In the genomic region with DNA sequence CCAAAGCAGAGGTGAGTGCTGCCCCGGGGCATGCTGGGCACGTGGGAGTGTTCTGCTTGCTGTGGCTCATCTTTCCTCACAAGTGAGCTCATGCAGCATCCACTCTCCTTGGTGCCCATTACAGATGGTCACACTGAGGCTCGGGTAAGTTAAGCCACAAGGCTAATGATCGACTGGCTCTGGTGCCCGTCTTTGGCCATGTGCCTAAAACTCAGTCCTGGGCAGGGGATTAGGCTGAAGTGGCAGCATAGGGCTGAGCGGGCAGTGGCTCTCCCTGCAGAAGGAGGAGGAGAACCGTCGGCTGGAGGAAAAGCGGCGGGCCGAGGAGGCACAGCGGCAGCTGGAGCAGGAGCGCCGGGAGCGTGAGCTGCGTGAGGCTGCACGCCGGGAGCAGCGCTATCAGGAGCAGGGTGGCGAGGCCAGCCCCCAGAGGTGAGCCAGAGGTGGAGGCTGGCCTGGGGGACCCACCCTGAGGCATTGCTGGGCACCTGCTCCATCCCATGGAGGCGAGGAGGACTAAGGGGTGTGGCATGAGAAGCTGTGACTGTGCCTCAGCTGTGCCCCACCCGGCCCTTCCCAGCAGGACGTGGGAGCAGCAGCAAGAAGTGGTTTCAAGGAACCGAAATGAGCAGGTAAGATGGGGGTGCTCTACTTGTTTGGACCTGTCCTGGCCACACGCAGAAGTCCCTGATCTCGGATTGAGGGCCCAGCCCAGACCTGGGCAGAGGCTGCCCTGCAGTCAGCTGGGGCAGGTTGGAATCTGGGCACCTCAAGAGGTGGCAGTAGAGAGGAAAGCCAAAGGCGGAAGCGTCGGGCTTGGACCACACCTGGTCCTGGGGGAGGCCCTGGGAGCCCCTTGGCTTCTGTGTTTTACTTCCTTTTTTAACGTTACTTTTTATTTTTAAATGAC, we compare ENCODE assay signal across 13 cellular contexts. TPM values are rescaled to one million over a fixed set of nuclear protein-coding genes. Genes with fewer than 3 reads are reported as not detected.
DNase-seq lines count a peak whose midpoint lies in the region; ATAC-seq, FAIRE-seq and TF ChIP-seq lines count a peak whose summit lies in the region.
"Had no signal": no experiment of that assay in that cellular context is flagged by ENCODE, and none has a peak within 500 bp of the region (broad histone marks: within the 10 kb centered on the region; RNA-seq: fewer than 3 reads in every experiment).

No MANE protein-coding gene starts in this region.

- TF ChIP-seq CTCF in GM06990 (IDR thresholded peaks at IDR 0.05; ENCODE audit: insufficient read depth, low read length, poor library complexity, severe bottlenecking) (peak; percentile 21), bronchial epithelial cell (IDR thresholded peaks at IDR 0.05; ENCODE audit: insufficient read depth, low read length, severe bottlenecking) (peak; percentile 1)

- H3K4me2 ChIP-seq in neuronal stem cell (ENCODE audit: insufficient read depth, low read length, poor library complexity, severe bottlenecking): no peak overlapping the region

- peak overlapping the region; percentile 6 for H3K14ac ChIP-seq in neuronal stem cell (ENCODE audit: low read length)

- peaks cover 43% of the 10 kb centered on the region for H3K36me3 Mint-ChIP-seq in activated T-helper 1 cell treated with anti-CD3 and anti-CD28 coated beads, Interleukin-12 subunit alpha, Interleukin-12 subunit beta, Interleukin-2, Interleukin-4 antibody, amounts not matched to agents 30 ng/mL and 10 ng/mL and 1 ng/mL, durations not matched to agents 14 hours and 24 hours and 36 hours (ENCODE audit: low read depth)

- no peak overlapping the region for H2AFZ ChIP-seq in neuronal stem cell (ENCODE audit: low read length)

- no peak overlapping the region for H2BK12ac ChIP-seq in neuronal stem cell (ENCODE audit: low read length)

- no peak overlapping the region for H2BK120ac ChIP-seq in neuronal stem cell (ENCODE audit: low read depth, low read length)

- no peak overlapping the region for H3K23ac ChIP-seq in neuronal stem cell (ENCODE audit: low read depth, low read length, poor library complexity)

- no peaks in the 10 kb centered on the region for H3K4me1 ChIP-seq in neuronal stem cell (ENCODE audit: control insufficient read depth in 2 of 2, insufficient read depth in 1 of 2, low read depth in 1 of 2, low read length in 2 of 2)

- H3K27ac ChIP-seq in neuronal stem cell (replicated peaks; ENCODE audit: low read length): no peak overlapping the region

- H2AK5ac ChIP-seq in neuronal stem cell (ENCODE audit: low read depth, low read length): no peak overlapping the region

- H2BK15ac ChIP-seq in neuronal stem cell (ENCODE audit: low read length): no peak overlapping the region

- H3K4me3 Mint-ChIP-seq in activated T-helper 1 cell treated with anti-CD3 and anti-CD28 coated beads, Interleukin-12 subunit alpha, Interleukin-12 subunit beta, Interleukin-2, Interleukin-4 antibody, amounts not matched to agents 30 ng/mL and 10 ng/mL and 1 ng/mL, durations not matched to agents 14 hours and 24 hours and 36 hours: no peak overlapping the region

- no peak overlapping the region for H4K91ac ChIP-seq in neuronal stem cell (ENCODE audit: low read depth, low read length, poor library complexity)

- H3K27me3 ChIP-seq in GM06990 (replicated peaks; ENCODE audit: control insufficient read depth, insufficient read depth, low read length) (no peaks in the 10 kb centered on the region), bronchial epithelial cell (ENCODE audit: control insufficient read depth, insufficient read depth, low read length) (no peaks in the 10 kb centered on the region), neuronal stem cell (ENCODE audit: control insufficient read depth in 3 of 3, insufficient read depth in 3 of 3, low read depth in 1 of 3, low read length in 3 of 3) (no peaks in the 10 kb centered on the region)

- no peak overlapping the region for H3K27ac Mint-ChIP-seq in activated T-helper 1 cell treated with anti-CD3 and anti-CD28 coated beads, Interleukin-12 subunit alpha, Interleukin-12 subunit beta, Interleukin-2, Interleukin-4 antibody, amounts not matched to agents 30 ng/mL and 10 ng/mL and 1 ng/mL, durations not matched to agents 14 hours and 24 hours and 36 hours

- FAIRE-seq in bronchial epithelial cell (lab: Jason Lieb, UNC) (peak; percentile 47), GM12892 (lab: Jason Lieb, UNC) (no peak)

- no peak overlapping the region for H3K18ac ChIP-seq in neuronal stem cell (ENCODE audit: low read length)

- peaks cover 4% of the 10 kb centered on the region for H3K79me1 ChIP-seq in neuronal stem cell (ENCODE audit: low read depth, low read length)

- intact Hi-C loops in activated T-helper 1 cell treated with anti-CD3 and anti-CD28 coated beads, Interleukin-12 subunit alpha, Interleukin-12 subunit beta, Interleukin-2, Interleukin-4 antibody, amounts not matched to agents 30 ng/mL and 10 ng/mL and 1 ng/mL, durations not matched to agents 14 hours and 24 hours and 36 hours (cut with micrococcal nuclease): no loop called here

- H3K4me1 Mint-ChIP-seq in activated T-helper 1 cell treated with anti-CD3 and anti-CD28 coated beads, Interleukin-12 subunit alpha, Interleukin-12 subunit beta, Interleukin-2, Interleukin-4 antibody, amounts not matched to agents 30 ng/mL and 10 ng/mL and 1 ng/mL, durations not matched to agents 14 hours and 24 hours and 36 hours (ENCODE audit: low read depth): no peaks in the 10 kb centered on the region

- peak overlapping the region; percentile 50 for H3K9ac ChIP-seq in neuronal stem cell (ENCODE audit: low read depth, low read length, poor library complexity)

- no CpG with 5 or more reads among the region's 30 CpGs for WGBS in neuronal stem cell (ENCODE audit: extremely low coverage in 2 of 2, insufficient read length in 2 of 2, insufficient replicate concordance in 1 of 2), 2 donors

- H3K4ac ChIP-seq in neuronal stem cell (ENCODE audit: low read length): peak overlapping the region; percentile 31

- H3K9me3 Mint-ChIP-seq in activated T-helper 1 cell treated with anti-CD3 and anti-CD28 coated beads, Interleukin-12 subunit alpha, Interleukin-12 subunit beta, Interleukin-2, Interleukin-4 antibody, amounts not matched to agents 30 ng/mL and 10 ng/mL and 1 ng/mL, durations not matched to agents 14 hours and 24 hours and 36 hours: no peaks in the 10 kb centered on the region

- peak; percentile 27 for ATAC-seq in HG02885 (IDR thresholded peaks at IDR 0.05; ENCODE audit: poor library complexity, unreplicated experiment)

- H3K4me3 ChIP-seq in GM06990 (replicated peaks; ENCODE audit: low read depth, low read length) (no peak overlapping the region), bronchial epithelial cell (ENCODE audit: low read depth, low read length) (no peak overlapping the region), neuronal stem cell (ENCODE audit: low read length in 2 of 2) (no peak overlapping the region)

- no peaks in the 10 kb centered on the region for H3K27me3 Mint-ChIP-seq in activated T-helper 1 cell treated with anti-CD3 and anti-CD28 coated beads, Interleukin-12 subunit alpha, Interleukin-12 subunit beta, Interleukin-2, Interleukin-4 antibody, amounts not matched to agents 30 ng/mL and 10 ng/mL and 1 ng/mL, durations not matched to agents 14 hours and 24 hours and 36 hours (ENCODE audit: insufficient read depth)

- no peaks in the 10 kb centered on the region for H3K9me3 ChIP-seq in neuronal stem cell (replicated peaks in 1 of 2; ENCODE audit: control insufficient read depth in 2 of 2, insufficient read depth in 1 of 2, low read depth in 1 of 2, low read length in 2 of 2)

- H2BK5ac ChIP-seq in neuronal stem cell (ENCODE audit: low read length): no peak overlapping the region

- peak overlapping the region; percentile 17 for H4K8ac ChIP-seq in neuronal stem cell (ENCODE audit: low read depth, low read length)

- TF ChIP-seq POLR2A in GM12892 (IDR thresholded peaks at IDR 0.05; ENCODE audit: low read depth, low read length): no peak

- H3K36me3 ChIP-seq in GM06990 (ENCODE audit: control insufficient read depth, insufficient read depth, low read length) (peaks cover 50% of the 10 kb centered on the region), bronchial epithelial cell (ENCODE audit: control insufficient read depth, insufficient read depth, low read length) (peaks cover 34% of the 10 kb centered on the region), neuronal stem cell (replicated peaks in 1 of 2; ENCODE audit: control insufficient read depth in 2 of 2, insufficient read depth in 2 of 2, low read length in 2 of 2) (peaks cover 47 to 95% of the 10 kb centered on the region in 2 donors)

- no peak for DNase-seq in GM06990 (ENCODE audit: extremely low read depth, insufficient read length)
- peak; percentile 76 for DNase-seq in bronchial epithelial cell (ENCODE audit: low read depth)
- DNase-seq in neuronal stem cell (ENCODE audit: low spot score): no peak
- no peak for DNase-seq in GM12892 (ENCODE audit: insufficient read length)
- no peak for DNase-seq in activated T-helper 1 cell treated with anti-CD3 and anti-CD28 coated beads, Interleukin-12 subunit alpha, Interleukin-12 subunit beta, Interleukin-2, Interleukin-4 antibody, amounts not matched to agents 30 ng/mL and 10 ng/mL and 1 ng/mL, durations not matched to agents 14 hours and 24 hours and 36 hours (ENCODE audit: low spot score)
- no peak for DNase-seq in effector CD8-positive, alpha-beta T cell (lab: John Stamatoyannopoulos, UW)
- DNase-seq in T-helper 9 cell: no peak
- DNase-seq: NCI-H1436 treated with DMSO at 0.1 percent for 48 hours; NCI-H774; stimulated activated CD4-positive, alpha-beta T cell treated with anti-CD3 and anti-CD28 coated beads, Interleukin-12 subunit alpha, Interleukin-12 subunit beta, amount 100 ng/mL, for 4 hours; SW 1271 had no signal

RNA-seq across cellular contexts. Expression of a gene that starts 7.3 kb away (rescaled TPM):
- 0.53 and 0.90 TPM in 2 replicates for total RNA-seq in bronchial epithelial cell
- 17.7 TPM for polyA plus RNA-seq in neuronal stem cell (2013, experiment 1 of 2)
- polyA plus RNA-seq in neuronal stem cell (2013, experiment 2 of 2): 17.9 TPM
- polyA plus RNA-seq in GM12892 (2012; ENCODE audit: missing spikeins): not detected
- 0.42 and 0.78 TPM in 2 replicates for total RNA-seq in activated T-helper 1 cell treated with anti-CD3 and anti-CD28 coated beads, Interleukin-12 subunit alpha, Interleukin-12 subunit beta, Interleukin-2, Interleukin-4 antibody, amounts not matched to agents 30 ng/mL and 10 ng/mL and 1 ng/mL, durations not matched to agents 14 hours and 24 hours and 36 hours
- total RNA-seq: HT1080 had no signal

RNA-seq across cellular contexts. Expression of a gene that starts 13.6 kb away (rescaled TPM):
- total RNA-seq in bronchial epithelial cell: 87.9 and 110 TPM in 2 replicates
- polyA plus RNA-seq in neuronal stem cell (2013, experiment 1 of 2): 14.7 TPM
- 14.7 TPM for polyA plus RNA-seq in neuronal stem cell (2013, experiment 2 of 2)
- polyA plus RNA-seq in GM12892 (2012; ENCODE audit: missing spikeins): 75.1 TPM
- total RNA-seq in activated T-helper 1 cell treated with anti-CD3 and anti-CD28 coated beads, Interleukin-12 subunit alpha, Interleukin-12 subunit beta, Interleukin-2, Interleukin-4 antibody, amounts not matched to agents 30 ng/mL and 10 ng/mL and 1 ng/mL, durations not matched to agents 14 hours and 24 hours and 36 hours: 140 TPM in 2 replicates

RNA-seq across cellular contexts. Expression of a gene that starts 24.2 kb away (rescaled TPM):
- 6.3 and 7.7 TPM in 2 replicates for total RNA-seq in bronchial epithelial cell
- polyA plus RNA-seq in neuronal stem cell (2013, experiment 1 of 2): 9.9 TPM
- 8.9 TPM for polyA plus RNA-seq in neuronal stem cell (2013, experiment 2 of 2)
- 14.6 TPM for polyA plus RNA-seq in GM12892 (2012; ENCODE audit: missing spikeins)
- total RNA-seq in activated T-helper 1 cell treated with anti-CD3 and anti-CD28 coated beads, Interleukin-12 subunit alpha, Interleukin-12 subunit beta, Interleukin-2, Interleukin-4 antibody, amounts not matched to agents 30 ng/mL and 10 ng/mL and 1 ng/mL, durations not matched to agents 14 hours and 24 hours and 36 hours: 36.9 and 41.7 TPM in 2 replicates

RNA-seq across cellular contexts. Expression of a gene that starts 46.0 kb away (rescaled TPM):
- 0.26 TPM in 2 replicates for total RNA-seq in bronchial epithelial cell
- polyA plus RNA-seq in neuronal stem cell (2013, experiment 1 of 2): 24.7 TPM
- 25.4 TPM for polyA plus RNA-seq in neuronal stem cell (2013, experiment 2 of 2)
- polyA plus RNA-seq in GM12892 (2012; ENCODE audit: missing spikeins): 0.11 TPM
- 17.0 and 17.2 TPM in 2 replicates for total RNA-seq in activated T-helper 1 cell treated with anti-CD3 and anti-CD28 coated beads, Interleukin-12 subunit alpha, Interleukin-12 subunit beta, Interleukin-2, Interleukin-4 antibody, amounts not matched to agents 30 ng/mL and 10 ng/mL and 1 ng/mL, durations not matched to agents 14 hours and 24 hours and 36 hours
- total RNA-seq: HT1080 had no signal
